In the genomic region with DNA sequence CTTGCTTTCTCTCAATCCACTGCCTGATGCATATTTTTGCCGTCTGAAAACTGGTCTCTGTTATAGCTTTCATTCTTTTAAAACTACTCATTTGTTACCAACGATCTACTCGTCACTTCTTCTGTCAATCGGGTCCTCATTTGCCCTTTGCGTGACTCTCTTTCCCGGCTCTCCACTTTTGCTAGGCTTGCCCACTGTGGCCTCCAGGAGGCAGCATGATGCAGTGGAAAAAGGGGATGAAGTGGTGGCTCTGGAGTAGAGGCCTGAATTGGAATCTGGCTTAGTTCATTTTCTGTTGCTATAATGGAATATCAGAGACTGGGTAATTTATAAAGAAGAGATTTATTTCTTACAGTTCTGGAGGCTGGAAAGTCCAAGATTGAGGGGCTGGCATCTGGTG, we compare ENCODE assay signal across 10 cellular contexts. TPM values are rescaled to one million over a fixed set of nuclear protein-coding genes. Genes with fewer than 3 reads are reported as not detected.
DNase-seq lines count a peak whose midpoint lies in the region; ATAC-seq and TF ChIP-seq lines count a peak whose summit lies in the region.
"Had no signal": no experiment of that assay in that cellular context is flagged by ENCODE, and none has a peak within 500 bp of the region (broad histone marks: within the 10 kb centered on the region; RNA-seq: fewer than 3 reads in every experiment).

No MANE protein-coding gene starts in this region.

- H3K36me3 Mint-ChIP-seq in stimulated activated memory B cell treated with anti-CD40 and anti-IgM and Interleukin-4, amounts not matched to agents 10 μg/mL and 1 μg/mL and 100 μg/mL, for 72 hours, result peaks cover 34% of the 10 kb centered on the region
- H3K36me3 Mint-ChIP-seq in activated T-cell treated with anti-CD3 and anti-CD28 coated beads, Interleukin-2, amount 50 U/mL, for 4 hours (ENCODE audit: insufficient read depth), result peaks cover 38% of the 10 kb centered on the region

- no peak overlapping the region for H3K4me3 Mint-ChIP-seq in stimulated activated memory B cell treated with anti-CD40 and anti-IgM and Interleukin-4, amounts not matched to agents 10 μg/mL and 1 μg/mL and 100 μg/mL, for 72 hours
- H3K4me3 Mint-ChIP-seq in activated T-cell treated with anti-CD3 and anti-CD28 coated beads, Interleukin-2, amount 50 U/mL, for 4 hours, result no peak overlapping the region

- H3K4me3 ChIP-seq in Panc1 (ENCODE audit: low read depth in 2 of 2, low read length in 2 of 2), result no peak overlapping the region
- H3K4me3 ChIP-seq in foreskin fibroblast (ENCODE audit: low read depth in 1 of 2, low read length in 2 of 2), result no peak overlapping the region
- H3K4me3 ChIP-seq: BLaER1 treated with 17β-estradiol and CSF1 and Interleukin-3, amounts not matched to agents 10 nM and 100 nM had no signal

- H3K36me3 ChIP-seq in Panc1 (ENCODE audit: control insufficient read depth, insufficient read depth, low read length), result no peaks in the 10 kb centered on the region

- peak overlapping the region; percentile 68 for H3K27ac Mint-ChIP-seq in stimulated activated memory B cell treated with anti-CD40 and anti-IgM and Interleukin-4, amounts not matched to agents 10 μg/mL and 1 μg/mL and 100 μg/mL, for 72 hours

- CTCF ChIA-PET in Panc1 (lab: Charles Lee), result no interaction called here

- no peaks in the 10 kb centered on the region for H3K9me3 Mint-ChIP-seq in stimulated activated memory B cell treated with anti-CD40 and anti-IgM and Interleukin-4, amounts not matched to agents 10 μg/mL and 1 μg/mL and 100 μg/mL, for 72 hours
- H3K9me3 Mint-ChIP-seq in activated T-cell treated with anti-CD3 and anti-CD28 coated beads, Interleukin-2, amount 50 U/mL, for 4 hours, result no peaks in the 10 kb centered on the region

- no peaks in the 10 kb centered on the region for H3K27me3 ChIP-seq in Panc1 (ENCODE audit: control insufficient read depth, insufficient read depth, low read length)
- H3K27me3 ChIP-seq: BLaER1 treated with 17β-estradiol and CSF1 and Interleukin-3, amounts not matched to agents 10 nM and 100 nM had no signal

- H3K27me3 Mint-ChIP-seq in stimulated activated memory B cell treated with anti-CD40 and anti-IgM and Interleukin-4, amounts not matched to agents 10 μg/mL and 1 μg/mL and 100 μg/mL, for 72 hours, result no peaks in the 10 kb centered on the region
- H3K27me3 Mint-ChIP-seq in activated T-cell treated with anti-CD3 and anti-CD28 coated beads, Interleukin-2, amount 50 U/mL, for 4 hours (ENCODE audit: low read depth), result no peaks in the 10 kb centered on the region

- intact Hi-C loops in Panc1 (cut with micrococcal nuclease; ENCODE audit: unreplicated experiment), result no loop called here

- no TSS peak for BruUV-seq in Panc1 (replicated peaks; lab: Mats Ljungman, UMichigan)

- TF ChIP-seq CTCF in Panc1 (IDR thresholded peaks at IDR 0.05) (peak; percentile 72), foreskin fibroblast (IDR thresholded peaks at IDR 0.05; ENCODE audit: low read depth, low read length) (peak; percentile 88)

- H3K27ac ChIP-seq in Panc1 (ENCODE audit: low read length), result no peak overlapping the region
- H3K27ac ChIP-seq: BLaER1 treated with 17β-estradiol and CSF1 and Interleukin-3, amounts not matched to agents 10 nM and 100 nM had no signal

- in situ Hi-C loops in Panc1 (cut with HindIII; ENCODE audit: low pct_unique_long_range_greater_than_20kb, low sequenced_read_pairs), result no loop called here

- DNase-seq in NCI-H2196 (lab: John Stamatoyannopoulos, UW; ENCODE audit: unreplicated experiment) (peak; percentile 6), NCI-H2196 treated with DMSO at 0.1 percent for 48 hours (lab: John Stamatoyannopoulos, UW; ENCODE audit: unreplicated experiment) (no peak), Panc1 (ENCODE audit: low read depth, low spot score) (no peak), foreskin fibroblast (peak in 1 of 2 donors; percentile 26), NCI-H524 (lab: John Stamatoyannopoulos, UW) (no peak)
- DNase-seq in activated T-cell treated with anti-CD3 and anti-CD28 coated beads, Interleukin-2, amount 50 U/mL, for 4 hours, result no peak
- DNase-seq: midbrain had no signal

- H3K4me1 ChIP-seq in Panc1 (ENCODE audit: control insufficient read depth, insufficient read depth, low read length), result no peaks in the 10 kb centered on the region

- POLR2A ChIA-PET in Panc1 (lab: Charles Lee), result no interaction called here

- peaks cover 25% of the 10 kb centered on the region for H3K4me1 Mint-ChIP-seq in stimulated activated memory B cell treated with anti-CD40 and anti-IgM and Interleukin-4, amounts not matched to agents 10 μg/mL and 1 μg/mL and 100 μg/mL, for 72 hours
- peaks cover 5% of the 10 kb centered on the region for H3K4me1 Mint-ChIP-seq in activated T-cell treated with anti-CD3 and anti-CD28 coated beads, Interleukin-2, amount 50 U/mL, for 4 hours (ENCODE audit: low read depth)

- ATAC-seq in Panc1 (no peak), HG02623 (IDR thresholded peaks at IDR 0.05; ENCODE audit: unreplicated experiment) (no peak)
- ATAC-seq in stimulated activated memory B cell treated with anti-CD40 and anti-IgM and Interleukin-4, amounts not matched to agents 10 μg/mL and 1 μg/mL and 100 μg/mL, for 72 hours, result no peak
- ATAC-seq in activated T-cell treated with anti-CD3 and anti-CD28 coated beads, Interleukin-2, amount 50 U/mL, for 4 hours, result no peak

- H3K9me3 ChIP-seq in Panc1 (ENCODE audit: control insufficient read depth, insufficient read depth, low read depth, low read length), result no peaks in the 10 kb centered on the region
- H3K9me3 ChIP-seq: BLaER1 treated with 17β-estradiol and CSF1 and Interleukin-3, amounts not matched to agents 10 nM and 100 nM had no signal

RNA-seq across cellular contexts. Expression of gene GDF7, which starts 15.2 kb away (rescaled TPM):
- total RNA-seq in Panc1 (2021; ENCODE audit: unreplicated experiment), result not detected
- polyA plus RNA-seq in Panc1 (2012; ENCODE audit: insufficient read length), result not detected
- under 1 TPM in 2 of 3 donors, not detected in 1; 0.03 to 0.05 TPM for total RNA-seq in activated T-cell treated with anti-CD3 and anti-CD28 coated beads, Interleukin-2, amount 50 U/mL, for 4 hours

RNA-seq across cellular contexts. Expression of gene HS1BP3, which starts 31.3 kb away (rescaled TPM):
- 46.1 TPM for total RNA-seq in Panc1 (2021; ENCODE audit: unreplicated experiment)
- polyA plus RNA-seq in Panc1 (2012; ENCODE audit: insufficient read length), result 45.1 TPM
- 1 to 10 TPM; 6.0 to 6.7 (median 6.3) TPM for total RNA-seq in activated T-cell treated with anti-CD3 and anti-CD28 coated beads, Interleukin-2, amount 50 U/mL, for 4 hours
